15 cellular contexts compared by ENCODE assay signal in genomic region chr15:75542386-75542797, GRCh38. TPM values are rescaled to one million over a fixed set of nuclear protein-coding genes. Genes with fewer than 3 reads are reported as not detected.
DNase-seq lines count a peak whose midpoint lies in the region; ATAC-seq and TF ChIP-seq lines count a peak whose summit lies in the region.
"Had no signal": no experiment of that assay in that cellular context is flagged by ENCODE, and none has a peak within 500 bp of the region (broad histone marks: within the 10 kb centered on the region; RNA-seq: fewer than 3 reads in every experiment).

No MANE protein-coding gene starts in this region.

- H3K27ac Mint-ChIP-seq in T-helper 17 cell = no peak overlapping the region
- H3K27ac Mint-ChIP-seq: stimulated activated naive B cell treated with anti-CD40 and anti-IgM and Interleukin-4, amounts not matched to agents 10 μg/mL and 1 μg/mL and 100 μg/mL, for 72 hours had no signal

- H3K36me3 ChIP-seq in Loucy (ENCODE audit: insufficient read depth, low read length) (no peaks in the 10 kb centered on the region), tibial artery (no peaks in the 10 kb centered on the region), adrenal gland (replicated peaks in 1 of 2) (no peaks in the 10 kb centered on the region)

- H3K4me2 ChIP-seq in Loucy (ENCODE audit: low read depth, low read length, poor library complexity, severe bottlenecking) = peak overlapping the region; percentile 27

- no peak overlapping the region for H3K4me3 Mint-ChIP-seq in T-helper 17 cell
- H3K4me3 Mint-ChIP-seq: brain; stimulated activated naive B cell treated with anti-CD40 and anti-IgM and Interleukin-4, amounts not matched to agents 10 μg/mL and 1 μg/mL and 100 μg/mL, for 72 hours had no signal

- H3K36me3 Mint-ChIP-seq in T-helper 17 cell (ENCODE audit: low read depth) = peaks cover 2% of the 10 kb centered on the region

- H3K27me3 Mint-ChIP-seq in T-helper 17 cell = no peaks in the 10 kb centered on the region
- H3K27me3 Mint-ChIP-seq: brain; stimulated activated naive B cell treated with anti-CD40 and anti-IgM and Interleukin-4, amounts not matched to agents 10 μg/mL and 1 μg/mL and 100 μg/mL, for 72 hours had no signal

- H3K4me3 ChIP-seq in Loucy (ENCODE audit: low read length, poor library complexity, severe bottlenecking) (no peak overlapping the region), tibial artery (no peak overlapping the region), adrenal gland (no peak overlapping the region)

- H3K27ac ChIP-seq in cingulate gyrus (ENCODE audit: low read depth, low read length) (peak overlapping the region; percentile 20), tibial artery (peak overlapping the region; percentile 9 to 49), adrenal gland (peak overlapping the region in 2 of 5 donors; percentile 67 to 68)

- H3K9me3 ChIP-seq in Loucy (ENCODE audit: insufficient read depth, low read depth, low read length) (no peaks in the 10 kb centered on the region), tibial artery (no peaks in the 10 kb centered on the region), adrenal gland (replicated peaks in 1 of 3) (no peaks in the 10 kb centered on the region), T-helper 17 cell (ENCODE audit: control insufficient read depth, low read length, poor library complexity, severe bottlenecking) (no peaks in the 10 kb centered on the region)

- no peak overlapping the region for H2AFZ ChIP-seq in Loucy (ENCODE audit: low read length)

- H3K4me1 Mint-ChIP-seq in T-helper 17 cell = peaks cover 30% of the 10 kb centered on the region

- H3K9ac ChIP-seq in Loucy (ENCODE audit: low read depth, low read length, poor library complexity, severe bottlenecking) = no peak overlapping the region

- peaks cover 6% of the 10 kb centered on the region for H4K20me1 ChIP-seq in Loucy (ENCODE audit: insufficient read depth, low read length, poor library complexity, severe bottlenecking)

- TF ChIP-seq POLR2A in adrenal gland (IDR thresholded peaks at IDR 0.05) = no peak

- H3F3A ChIP-seq in Loucy (ENCODE audit: low read depth) = peaks cover 9% of the 10 kb centered on the region; the same call in 1 of the 2 replicates

- no peaks in the 10 kb centered on the region for H3K9me2 ChIP-seq in Loucy (replicated peaks; ENCODE audit: low read depth, low read length)

- DNase-seq in kidney glomerular epithelial cell (lab: John Stamatoyannopoulos, UW) (peak; percentile 33), tibial artery (no peak), adrenal gland (no peak), T-helper 17 cell (no peak), RKO (ENCODE audit: low spot score) (no peak)
- DNase-seq: activated CD4-positive, alpha-beta T cell treated with anti-CD3 and anti-CD28 coated beads for 1 hour; activated T-cell treated with anti-CD3 and anti-CD28 coated beads, Interleukin-2, amount 50 U/mL, for 48 hours; Calu3; NCI-H446; SHP77 treated with DMSO at 0.1 percent for 48 hours; stimulated activated CD4-positive, alpha-beta T cell treated with anti-CD3 and anti-CD28 coated beads, Interleukin-1b, Interleukin-23, amount 100 ng/mL, for 48 hours; stimulated activated naive B cell treated with anti-CD40 and anti-IgM and Interleukin-4, amounts not matched to agents 10 μg/mL and 1 μg/mL and 100 μg/mL, for 72 hours had no signal

- 44 to 68% (median 51%) methylated on average over 2 of the region's 2 CpGs for WGBS in adrenal gland, 4 donors

- H3K4me1 ChIP-seq in Loucy (ENCODE audit: insufficient read depth, low read length, poor library complexity, severe bottlenecking) = peaks cover 11% of the 10 kb centered on the region
- H3K4me1 ChIP-seq in tibial artery = peaks cover 0 to 40% (median 6%) of the 10 kb centered on the region in 4 donors
- peaks cover 0 to 30% of the 10 kb centered on the region in 2 donors for H3K4me1 ChIP-seq in adrenal gland (replicated peaks in 1 of 2)

- no peaks in the 10 kb centered on the region for H3K27me3 ChIP-seq in Loucy (ENCODE audit: insufficient read depth, low read length, poor library complexity, severe bottlenecking)
- no peaks in the 10 kb centered on the region for H3K27me3 ChIP-seq in tibial artery
- no peaks in the 10 kb centered on the region for H3K27me3 ChIP-seq in adrenal gland

- TF ChIP-seq CTCF in Loucy (conservative IDR thresholded peaks at IDR 0.05; ENCODE audit: low read length) (no peak), tibial artery (IDR thresholded peaks at IDR 0.05) (no peak), adrenal gland (IDR thresholded peaks at IDR 0.05) (no peak)

- no peak for ATAC-seq in T-helper 17 cell
- ATAC-seq: stimulated activated naive B cell treated with anti-CD40 and anti-IgM and Interleukin-4, amounts not matched to agents 10 μg/mL and 1 μg/mL and 100 μg/mL, for 72 hours had no signal

- H3K79me2 ChIP-seq in Loucy (ENCODE audit: insufficient read depth, low read length) = peaks cover 45% of the 10 kb centered on the region

- intact Hi-C loops in tibial artery (cut with DNase I; ENCODE audit: low total_unique reads) = no loop called here
- intact Hi-C loops in adrenal gland (cut with DNase I) = no loop called here

RNA-seq across cellular contexts. Expression of gene PTPN9, which starts 36.7 kb away (rescaled TPM):
- total RNA-seq in adrenal gland (10 to 100 TPM; 11.7 to 28.5 (median 19.9) TPM), T-helper 17 cell (10 to 100 TPM; 19.8 to 21.6 TPM)
- 10 to 100 TPM in 1 of 3 donors, 1 to 10 TPM in 2; 5.9 to 20.1 (median 6.1) TPM for polyA plus RNA-seq in adrenal gland
